Comparison of ENCODE assay signal across 11 cellular contexts in the genomic region with DNA sequence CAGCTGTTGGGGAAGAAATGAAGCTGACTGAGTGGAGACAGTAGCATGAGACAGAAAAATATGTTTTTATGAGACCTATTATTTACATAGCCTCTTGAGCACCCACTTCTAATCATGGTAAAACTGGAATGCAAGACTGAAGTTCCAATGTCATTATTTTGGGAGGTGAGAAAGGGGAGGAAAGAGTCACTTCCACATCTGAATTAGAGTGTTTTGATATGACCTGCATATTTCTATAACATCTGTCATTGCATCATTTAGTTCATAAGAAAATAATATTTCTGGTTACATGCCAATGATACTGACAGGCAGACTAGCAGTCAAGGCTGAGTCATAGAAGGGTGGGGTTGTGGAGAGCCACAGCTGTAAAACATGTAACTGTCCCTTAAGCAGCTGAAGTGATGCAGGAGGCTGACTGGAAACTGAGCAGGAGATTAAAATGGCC. TPM values are rescaled to one million over a fixed set of nuclear protein-coding genes. Genes with fewer than 3 reads are reported as not detected.
DNase-seq lines count a peak whose midpoint lies in the region; ATAC-seq and TF ChIP-seq lines count a peak whose summit lies in the region.
"Had no signal": no experiment of that assay in that cellular context is flagged by ENCODE, and none has a peak within 500 bp of the region (broad histone marks: within the 10 kb centered on the region; RNA-seq: fewer than 3 reads in every experiment).

No MANE protein-coding gene starts in this region.

- H3K4me3 ChIP-seq in heart left ventricle, result no peak overlapping the region
- no peak overlapping the region for H3K4me3 ChIP-seq in Karpas-422 (ENCODE audit: low read length)
- H3K4me3 ChIP-seq: smooth muscle cell had no signal

- H3K4me1 ChIP-seq in heart left ventricle (peaks cover 0 to 58% (median 30%) of the 10 kb centered on the region in 12 donors), Karpas-422 (ENCODE audit: low read length) (no peaks in the 10 kb centered on the region)

- no peak overlapping the region for H3K4me2 ChIP-seq in Karpas-422 (ENCODE audit: low read depth, low read length, poor library complexity, severe bottlenecking)
- H3K4me2 ChIP-seq: smooth muscle cell had no signal

- intact Hi-C loops in heart left ventricle (cut with DNase I), result no loop called here

- peak; percentile 8 for DNase-seq in stimulated activated CD4-positive, alpha-beta T cell treated with anti-CD3 and anti-CD28 coated beads, Interleukin-1b, Interleukin-23, amount 100 ng/mL, for 48 hours
- no peak for DNase-seq in stimulated activated CD4-positive, alpha-beta T cell treated with anti-CD3 and anti-CD28 coated beads, Interleukin-2, amount 100 ng/mL, for 48 hours
- DNase-seq in SW 1271 (lab: John Stamatoyannopoulos, UW), result peak; percentile 51 to 86
- DNase-seq in heart left ventricle, result peak in 4 of 5 donors; percentile 46 to 72 (median 51)
- no peak for DNase-seq in NCI-H2227 treated with DMSO at 0.1 percent for 48 hours (lab: John Stamatoyannopoulos, UW)
- DNase-seq in Karpas-422, result no peak
- DNase-seq: hippocampal formation, NCI-H1048 had no signal

- H2AFZ ChIP-seq in Karpas-422 (ENCODE audit: low read length), result no peak overlapping the region

- H3K27me3 ChIP-seq in heart left ventricle, result no peaks in the 10 kb centered on the region
- no peaks in the 10 kb centered on the region for H3K27me3 ChIP-seq in Karpas-422 (ENCODE audit: low read length)

- TF ChIP-seq POLR2A in heart left ventricle (IDR thresholded peaks at IDR 0.05), result no peak

- H3K27ac ChIP-seq in heart left ventricle, result peak overlapping the region in 11 of 12 donors; percentile 18 to 59 (median 39)
- H3K27ac ChIP-seq in Karpas-422 (ENCODE audit: low read length), result no peak overlapping the region

- ATAC-seq in heart left ventricle (peak; percentile 63 to 93 (median 92)), GM21423 (IDR thresholded peaks at IDR 0.05; ENCODE audit: unreplicated experiment) (no peak), GM21825 (IDR thresholded peaks at IDR 0.05; ENCODE audit: unreplicated experiment) (no peak)

- H3K9ac ChIP-seq in Karpas-422 (ENCODE audit: low read length), result no peak overlapping the region

- H3K36me3 ChIP-seq in heart left ventricle (peaks cover 0 to 4% (median 0%) of the 10 kb centered on the region in 9 donors), Karpas-422 (ENCODE audit: insufficient read depth, low read length) (no peaks in the 10 kb centered on the region)

- H3K79me2 ChIP-seq in Karpas-422 (ENCODE audit: low read length), result no peaks in the 10 kb centered on the region

- TF ChIP-seq CTCF in heart left ventricle (IDR thresholded peaks at IDR 0.05), result no peak

- H4K20me1 ChIP-seq in Karpas-422 (ENCODE audit: insufficient read depth, low read depth, low read length), result no peaks in the 10 kb centered on the region

- H3K9me3 ChIP-seq in heart left ventricle (peaks cover 0 to 17% (median 2%) of the 10 kb centered on the region in 12 donors), Karpas-422 (ENCODE audit: low read length) (no peaks in the 10 kb centered on the region)

- no peaks in the 10 kb centered on the region for H3K9me2 ChIP-seq in Karpas-422 (replicated peaks; ENCODE audit: insufficient read depth, low read length)

RNA-seq across cellular contexts. Expression of a gene that starts 26.7 kb away (rescaled TPM):
- total RNA-seq in heart left ventricle, result 100 to 1,000 TPM in 1 of 9 donors, 10 to 100 TPM in 8; 58.4 to 116 (median 71.5) TPM
- 10 to 100 TPM; 23.9 to 27.8 TPM for polyA plus RNA-seq in heart left ventricle
- not detected in 2 replicates for total RNA-seq in Karpas-422 (2014; rRNA removed; shearing (Covaris generic); ENCODE audit: low replicate concordance)
- polyA plus RNA-seq: smooth muscle cell had no signal

Comparison
In these comparisons a context has a peak if more than half of its experiments do, and no peak if none do; other contexts are left out.
1. DNase-seq: peak in stimulated activated CD4-positive, alpha-beta T cell treated with anti-CD3 and anti-CD28 coated beads, Interleukin-1b, Interleukin-23, amount 100 ng/mL, for 48 hours (single experiment), SW 1271 (2 of 2) and heart left ventricle (4 of 5); none in stimulated activated CD4-positive, alpha-beta T cell treated with anti-CD3 and anti-CD28 coated beads, Interleukin-2, amount 100 ng/mL, for 48 hours (0 of 2), NCI-H2227 treated with DMSO at 0.1 percent for 48 hours (single experiment) and Karpas-422 (single experiment).
2. ATAC-seq: peak in heart left ventricle (4 of 4); none in GM21423 (single experiment) and GM21825 (single experiment).
3. RNA of a gene that starts 26.7 kb away (total RNA-seq): 58.4 to 116 TPM in heart left ventricle; not detected in Karpas-422; every median in the first group is over 10 times any median in the second.